ENCODE assay signal across 9 cellular contexts in genomic region chr6:52598123-52598823, GRCh38. TPM values are rescaled to one million over a fixed set of nuclear protein-coding genes. Genes with fewer than 3 reads are reported as not detected.
DNase-seq lines count a peak whose midpoint lies in the region; ATAC-seq, FAIRE-seq and TF ChIP-seq lines count a peak whose summit lies in the region.
"Had no signal": no experiment of that assay in that cellular context is flagged by ENCODE, and none has a peak within 500 bp of the region (broad histone marks: within the 10 kb centered on the region; RNA-seq: fewer than 3 reads in every experiment).

No MANE protein-coding gene starts in this region.

- no peaks in the 10 kb centered on the region for H3K79me2 ChIP-seq in PC-9 (ENCODE audit: low read depth)

- H3K4me3 Mint-ChIP-seq in stimulated activated naive B cell treated with anti-CD40 and anti-IgM and Interleukin-4, amounts not matched to agents 10 μg/mL and 1 μg/mL and 100 μg/mL, for 72 hours, result no peak overlapping the region

- no peak overlapping the region for H3K4me2 ChIP-seq in PC-9

- no peak overlapping the region for H2AFZ ChIP-seq in PC-9

- no peaks in the 10 kb centered on the region for H3K27me3 ChIP-seq in PC-9 (ENCODE audit: insufficient read depth, low read depth)
- no peaks in the 10 kb centered on the region for H3K27me3 ChIP-seq in colonic mucosa
- no peaks in the 10 kb centered on the region for H3K27me3 ChIP-seq in left lung

- no peak for FAIRE-seq in D721Med (lab: Jason Lieb, UNC)

- H3K9me3 Mint-ChIP-seq in stimulated activated naive B cell treated with anti-CD40 and anti-IgM and Interleukin-4, amounts not matched to agents 10 μg/mL and 1 μg/mL and 100 μg/mL, for 72 hours, result no peaks in the 10 kb centered on the region

- BruUV-seq in PC-9 (replicated peaks; lab: Mats Ljungman, UMichigan), result no TSS peak

- intact Hi-C loops in PC-9 (cut with micrococcal nuclease; ENCODE audit: unreplicated experiment) (no loop called here), colonic mucosa (cut with DNase I) (loop anchor here (10.0 kb wide), 1 partner anchor 57 kb away; no protein-coding TSS in a partner anchor), left lung (cut with DNase I) (loop anchor here in 1 of 2 donors (10.0 kb wide), 1 partner anchor 173 kb away; the partner anchor contains the start of gene EFHC1)

- no peaks in the 10 kb centered on the region for H3F3A ChIP-seq in PC-9 (ENCODE audit: insufficient read depth, low read depth)

- POLR2A ChIA-PET in PC-9 (lab: Charles Lee; ENCODE audit: unreplicated experiment), result no interaction called here

- DNase-seq in D721Med (ENCODE audit: insufficient read length, low spot score) (no peak), PC-9 (no peak), colonic mucosa (peak; percentile 52), left lung (no peak), cortex of kidney (lab: John Stamatoyannopoulos, UW) (no peak)
- peak; percentile 31 for DNase-seq in stimulated activated naive B cell treated with anti-CD40 and anti-IgM and Interleukin-4, amounts not matched to agents 10 μg/mL and 1 μg/mL and 100 μg/mL, for 72 hours

- H3K4me3 ChIP-seq in PC-9 (no peak overlapping the region), colonic mucosa (no peak overlapping the region), left lung (no peak overlapping the region)

- H3K9me2 ChIP-seq in PC-9 (ENCODE audit: insufficient read depth), result no peaks in the 10 kb centered on the region

- ATAC-seq in HG02938 (IDR thresholded peaks at IDR 0.05; ENCODE audit: unreplicated experiment), result peak; percentile 33
- ATAC-seq in left lung, result peak; percentile 71
- ATAC-seq in stimulated activated naive B cell treated with anti-CD40 and anti-IgM and Interleukin-4, amounts not matched to agents 10 μg/mL and 1 μg/mL and 100 μg/mL, for 72 hours (replicated peaks), result peak; percentile 55 to 62
- no peak for ATAC-seq in GM18505 (IDR thresholded peaks at IDR 0.05; ENCODE audit: unreplicated experiment)

- TF ChIP-seq POLR2A in GM18505 (IDR thresholded peaks at IDR 0.05; ENCODE audit: borderline replicate concordance, extremely low read depth, insufficient read depth, insufficient read length), result no peak

- H3K4me1 Mint-ChIP-seq in stimulated activated naive B cell treated with anti-CD40 and anti-IgM and Interleukin-4, amounts not matched to agents 10 μg/mL and 1 μg/mL and 100 μg/mL, for 72 hours, result peaks cover 20 to 25% of the 10 kb centered on the region in 2 donors

- TF ChIP-seq CTCF in D721Med (IDR thresholded peaks at IDR 0.05; ENCODE audit: insufficient read depth, missing control alignments) (peak; percentile 74), PC-9 (conservative IDR thresholded peaks at IDR 0.05) (peak; percentile 60), colonic mucosa (IDR thresholded peaks at IDR 0.05) (peak; percentile 36), left lung (IDR thresholded peaks at IDR 0.05) (peak; percentile 58 to 62)

- no peaks in the 10 kb centered on the region for H3K9me3 ChIP-seq in PC-9 (ENCODE audit: insufficient read depth, low read depth)
- no peaks in the 10 kb centered on the region for H3K9me3 ChIP-seq in colonic mucosa
- no peaks in the 10 kb centered on the region for H3K9me3 ChIP-seq in left lung

- peaks cover 0 to 3% of the 10 kb centered on the region in 2 donors for H3K27me3 Mint-ChIP-seq in stimulated activated naive B cell treated with anti-CD40 and anti-IgM and Interleukin-4, amounts not matched to agents 10 μg/mL and 1 μg/mL and 100 μg/mL, for 72 hours

- H3K36me3 ChIP-seq in PC-9 (ENCODE audit: low read depth) (no peaks in the 10 kb centered on the region), colonic mucosa (no peaks in the 10 kb centered on the region), left lung (no peaks in the 10 kb centered on the region)

- no peaks in the 10 kb centered on the region for H3K36me3 Mint-ChIP-seq in stimulated activated naive B cell treated with anti-CD40 and anti-IgM and Interleukin-4, amounts not matched to agents 10 μg/mL and 1 μg/mL and 100 μg/mL, for 72 hours

- no peaks in the 10 kb centered on the region for H4K20me1 ChIP-seq in PC-9 (ENCODE audit: insufficient read depth)

- H3K4me1 ChIP-seq in PC-9 (replicated peaks; ENCODE audit: insufficient read depth) (peaks cover 5% of the 10 kb centered on the region), colonic mucosa (peaks cover 3% of the 10 kb centered on the region), left lung (peaks cover 11 to 32% of the 10 kb centered on the region in 2 donors)

- H3K27ac ChIP-seq in PC-9, result no peak overlapping the region
- H3K27ac ChIP-seq in colonic mucosa, result no peak overlapping the region
- H3K27ac ChIP-seq in left lung, result no peak overlapping the region
- H3K27ac ChIP-seq: VCaP had no signal

- H3K27ac Mint-ChIP-seq in stimulated activated naive B cell treated with anti-CD40 and anti-IgM and Interleukin-4, amounts not matched to agents 10 μg/mL and 1 μg/mL and 100 μg/mL, for 72 hours, result no peak overlapping the region

- CTCF ChIA-PET in PC-9 (lab: Charles Lee), result interaction anchor here (0.5 kb wide), 1 partner anchor 451 kb away, joined by 5 read pairs; no protein-coding TSS in a partner anchor

- no peak overlapping the region for H3K9ac ChIP-seq in colonic mucosa (ENCODE audit: low read depth in 2 of 2, low read length in 2 of 2)

RNA-seq across cellular contexts. Expression of gene TRAM2, which starts 21.4 kb away (rescaled TPM):
- total RNA-seq in PC-9 (2021) (28.1 and 40.9 TPM in 2 replicates), colonic mucosa (10 to 100 TPM; 19.1 to 21.2 TPM), left lung (10 to 100 TPM; 30.5 to 38.4 TPM)

Comparison
In these comparisons a context has a peak if more than half of its experiments do, and no peak if none do; other contexts are left out.
1. DNase-seq: peak in colonic mucosa (single experiment) and stimulated activated naive B cell treated with anti-CD40 and anti-IgM and Interleukin-4, amounts not matched to agents 10 μg/mL and 1 μg/mL and 100 μg/mL, for 72 hours (single experiment); none in D721Med (single experiment), PC-9 (0 of 2), left lung (0 of 2) and cortex of kidney (single experiment).
2. Peak in every context shown above with its lines, with median percentiles within 50 percentile points of each other: CTCF ChIP-seq.